ENCODE assay signal across 16 cellular contexts in genomic region chr10:110704906-110705476, GRCh38.
A peak's percentile ranks its signal among the peaks of the same experiment; 100 is the strongest.
DNase-seq lines count a peak whose midpoint lies in the region; ATAC-seq and TF ChIP-seq lines count a peak whose summit lies in the region.
"Had no signal": no experiment of that assay in that cellular context is flagged by ENCODE, and none has a peak within 500 bp of the region (broad histone marks: within the 10 kb centered on the region; RNA-seq: fewer than 3 reads in every experiment).

No MANE protein-coding gene starts in this region.

- intact Hi-C loops in IMR-90 (cut with micrococcal nuclease) = no loop called here
- intact Hi-C loops in uterus (cut with DNase I; ENCODE audit: low total_unique reads) = no loop called here

- H4K5ac ChIP-seq in IMR-90 (ENCODE audit: low read depth, low read length) = no peak overlapping the region

- no peak overlapping the region for H4K8ac ChIP-seq in IMR-90 (ENCODE audit: low read depth in 2 of 2, low read length in 2 of 2)

- no peak overlapping the region for H2AFZ ChIP-seq in IMR-90 (replicated peaks; ENCODE audit: low read length, poor library complexity)

- TF ChIP-seq CTCF in IMR-90 (conservative IDR thresholded peaks at IDR 0.05; ENCODE audit: low read depth, low read length) (no peak), RWPE1 (conservative IDR thresholded peaks at IDR 0.05; ENCODE audit: low read depth) (no peak), uterus (IDR thresholded peaks at IDR 0.05) (no peak)

- WGBS in IMR-90 (ENCODE audit: extremely low coverage in 2 of 2, insufficient read length in 1 of 2), 2 experiments = 80% methylated on average over 2 of the region's 5 CpGs; no CpG with 5 or more reads in 1 of the 2 experiments

- H4K91ac ChIP-seq in IMR-90 (ENCODE audit: insufficient read depth, low read depth, low read length) = no peak overlapping the region

- no peak overlapping the region for H3K9ac ChIP-seq in IMR-90 (ENCODE audit: low read depth, low read length)

- TF ChIP-seq POLR2A in IMR-90 (IDR thresholded peaks at IDR 0.05; ENCODE audit: low read depth, low read length) (no peak), uterus (IDR thresholded peaks at IDR 0.05) (no peak)

- dilution Hi-C loops in IMR-90 (cut with HindIII; ENCODE audit: low sequenced_read_pairs, unreplicated experiment) = no loop called here

- DNase-seq in IMR-90 (peak; percentile 37), SK-MEL-5 (ENCODE audit: low read depth, low spot score) (peak; percentile 46), foreskin melanocyte (peak; percentile 85), RWPE1 (ENCODE audit: low spot score) (no peak), NCI-H1436 treated with DMSO at 0.1 percent for 48 hours (lab: John Stamatoyannopoulos, UW) (no peak), uterus (no peak)
- no peak for DNase-seq in stimulated activated CD4-positive, alpha-beta T cell treated with anti-CD3 and anti-CD28 coated beads, Interleukin-4, amount 100 ng/mL, for 4 hours
- DNase-seq: COR-L47, GDM1, H9, MV-4-11, NCI-H1417, NCI-H187 treated with DMSO at 0.1 percent for 48 hours, NCI-H226, NCI-H524 treated with DMSO at 0.1 percent for 48 hours, RPMI8226 had no signal

- H3K9me3 ChIP-seq in IMR-90 (ENCODE audit: control insufficient read depth, insufficient read depth, low read length) (no peaks in the 10 kb centered on the region), uterus (no peaks in the 10 kb centered on the region)

- BruUV-seq in IMR-90 (replicated peaks; lab: Mats Ljungman, UMichigan) = no TSS peak

- no peak for TF ChIP-seq RAD21 in IMR-90 (IDR thresholded peaks at IDR 0.05; ENCODE audit: low read length)

- no peak overlapping the region for H2AK9ac ChIP-seq in IMR-90 (replicated peaks; ENCODE audit: low read depth, low read length, poor library complexity)

- CTCF ChIA-PET in IMR-90 (lab: Yijun Ruan, JAX) (interaction anchor here (1.5 kb wide), 1 partner anchor 11 kb away, joined by 3 read pairs; no protein-coding TSS in a partner anchor), RWPE1 (lab: Yijun Ruan, JAX) (no interaction called here)

- no peak overlapping the region for H3K4me2 ChIP-seq in IMR-90 (ENCODE audit: low read depth, low read length)

- H3K27ac ChIP-seq in IMR-90 (ENCODE audit: insufficient read depth, low read length) (no peak overlapping the region), RWPE1 (no peak overlapping the region), uterus (no peak overlapping the region)

- no peak overlapping the region for H3K23ac ChIP-seq in IMR-90 (ENCODE audit: low read depth, low read length)

- no peak overlapping the region for H3K18ac ChIP-seq in IMR-90 (ENCODE audit: low read depth, low read length)

- no peaks in the 10 kb centered on the region for H3K36me3 ChIP-seq in IMR-90 (ENCODE audit: control insufficient read depth, insufficient read depth, low read length)
- no peaks in the 10 kb centered on the region for H3K36me3 ChIP-seq in uterus

- no peak overlapping the region for H2BK15ac ChIP-seq in IMR-90 (ENCODE audit: low read depth, low read length)

- no peak overlapping the region for H2BK20ac ChIP-seq in IMR-90 (ENCODE audit: low read depth, low read length)

- no peak overlapping the region for H3K4ac ChIP-seq in IMR-90 (ENCODE audit: low read depth, low read length)

- in situ Hi-C loops in IMR-90 (cut with MboI; ENCODE audit: low sequenced_read_pairs) (no loop called here), SK-MEL-5 (cut with HindIII; ENCODE audit: low pct_unique_long_range_greater_than_20kb, low sequenced_read_pairs) (no loop called here)

- H3K27me3 ChIP-seq in IMR-90 (ENCODE audit: control insufficient read depth, insufficient read depth, low read length) = no peaks in the 10 kb centered on the region
- H3K27me3 ChIP-seq in uterus = no peaks in the 10 kb centered on the region

- H2AK5ac ChIP-seq in IMR-90 (ENCODE audit: low read depth, low read length) = no peak overlapping the region

- no peak overlapping the region for H2BK5ac ChIP-seq in IMR-90 (ENCODE audit: low read depth, low read length, poor library complexity, severe bottlenecking)

- no peak overlapping the region for H3K56ac ChIP-seq in IMR-90 (ENCODE audit: extremely low read depth, insufficient read depth, low read length)

- no peak for ATAC-seq in IMR-90 (ENCODE audit: low read depth)

- H2BK120ac ChIP-seq in IMR-90 (ENCODE audit: low read depth, low read length) = no peak overlapping the region

- POLR2A ChIA-PET in IMR-90 (lab: Charles Lee; ENCODE audit: unreplicated experiment) = no interaction called here
- POLR2A ChIA-PET in RWPE1 (lab: Yijun Ruan, JAX; ENCODE audit: low non-redundant PET) = no interaction called here

- no peaks in the 10 kb centered on the region for H4K20me1 ChIP-seq in IMR-90 (ENCODE audit: insufficient read depth, low read length)

- H3K9me1 ChIP-seq in IMR-90 (ENCODE audit: insufficient read depth, low read length) = no peaks in the 10 kb centered on the region

- H3K4me3 ChIP-seq in IMR-90 (ENCODE audit: insufficient read depth, low read depth, low read length) = no peak overlapping the region
- no peak overlapping the region for H3K4me3 ChIP-seq in uterus

- H3K4me1 ChIP-seq in IMR-90 (ENCODE audit: control insufficient read depth, insufficient read depth, low read length) (peaks cover 8% of the 10 kb centered on the region), uterus (no peaks in the 10 kb centered on the region)

- H3K14ac ChIP-seq in IMR-90 (replicated peaks; ENCODE audit: low read depth, low read length) = no peak overlapping the region

- H3K79me1 ChIP-seq in IMR-90 (ENCODE audit: low read depth in 1 of 2, low read length in 2 of 2) = no peaks in the 10 kb centered on the region

TF ChIP-seq in IMR-90, 13 proteins besides CTCF, POLR2A, EP300 and RAD21:
- TF ChIP-seq MAFK (IDR thresholded peaks at IDR 0.05; ENCODE audit: low read depth, low read length) (peak; percentile 78), MXI1 (IDR thresholded peaks at IDR 0.05; ENCODE audit: borderline replicate concordance, low read depth, low read length) (no peak)
TF ChIP-seq in IMR-90: peak in this region for 1.

Comparison
In these comparisons a context has a peak if more than half of its experiments do, and no peak if none do; other contexts are left out.
1. DNase-seq: peak in IMR-90 (single experiment), SK-MEL-5 (single experiment) and foreskin melanocyte (single experiment); none in RWPE1 (single experiment), NCI-H1436 treated with DMSO at 0.1 percent for 48 hours (single experiment), stimulated activated CD4-positive, alpha-beta T cell treated with anti-CD3 and anti-CD28 coated beads, Interleukin-4, amount 100 ng/mL, for 4 hours (0 of 2) and uterus (0 of 2).